Comparison of ENCODE assay signal across 8 cellular contexts in genomic region chr6:30061766-30062458, GRCh38. TPM values are rescaled to one million over a fixed set of nuclear protein-coding genes. Genes with fewer than 3 reads are reported as not detected.
DNase-seq lines count a peak whose midpoint lies in the region; ATAC-seq and TF ChIP-seq lines count a peak whose summit lies in the region.

No MANE protein-coding gene starts in this region.

- H3K36me3 Mint-ChIP-seq in activated CD8-positive, alpha-beta memory T cell treated with anti-CD3 and anti-CD28 coated beads, Interleukin-2, amount 10 ng/mL, durations not matched to agents 7 days and 5 days: peaks cover 27% of the 10 kb centered on the region
- peaks cover 38% of the 10 kb centered on the region for H3K36me3 Mint-ChIP-seq in central memory CD8-positive, alpha-beta T cell (ENCODE audit: insufficient read depth)

- H3K4me1 Mint-ChIP-seq in activated CD8-positive, alpha-beta memory T cell treated with anti-CD3 and anti-CD28 coated beads, Interleukin-2, amount 10 ng/mL, durations not matched to agents 7 days and 5 days: peaks cover 42% of the 10 kb centered on the region
- H3K4me1 Mint-ChIP-seq in central memory CD8-positive, alpha-beta T cell: peaks cover 29% of the 10 kb centered on the region

- H3K4me3 ChIP-seq in left lung: peak overlapping the region; percentile 81 to 82
- H3K4me3 ChIP-seq in subcutaneous abdominal adipose tissue (ENCODE audit: low read depth in 1 of 5, low read length in 5 of 5): peak overlapping the region; percentile 83 to 99 (median 97)

- H3K27ac ChIP-seq in left lung (peak overlapping the region; percentile 91), subcutaneous abdominal adipose tissue (ENCODE audit: low read depth, low read length) (peak overlapping the region; percentile 95)

- H3K9me3 Mint-ChIP-seq in activated CD8-positive, alpha-beta memory T cell treated with anti-CD3 and anti-CD28 coated beads, Interleukin-2, amount 10 ng/mL, durations not matched to agents 7 days and 5 days (ENCODE audit: low read depth): no peaks in the 10 kb centered on the region
- H3K9me3 Mint-ChIP-seq in central memory CD8-positive, alpha-beta T cell: no peaks in the 10 kb centered on the region

- H3K9me3 ChIP-seq in left lung (no peaks in the 10 kb centered on the region), subcutaneous abdominal adipose tissue (ENCODE audit: control insufficient read depth in 5 of 5, low read length in 5 of 5) (no peaks in the 10 kb centered on the region)

- peak overlapping the region; percentile 88 to 98 (median 94) for H3K9ac ChIP-seq in subcutaneous abdominal adipose tissue (ENCODE audit: low read length in 5 of 5)

- peak overlapping the region; percentile 98 for H3K4me3 Mint-ChIP-seq in activated CD8-positive, alpha-beta memory T cell treated with anti-CD3 and anti-CD28 coated beads, Interleukin-2, amount 10 ng/mL, durations not matched to agents 7 days and 5 days
- H3K4me3 Mint-ChIP-seq in central memory CD8-positive, alpha-beta T cell: peak overlapping the region; percentile 89

- DNase-seq in activated CD8-positive, alpha-beta memory T cell treated with anti-CD3 and anti-CD28 coated beads, Interleukin-2, amount 10 ng/mL, durations not matched to agents 7 days and 5 days: peak; percentile 82
- no peak for DNase-seq in activated CD8-positive, alpha-beta memory T cell treated with anti-CD3 and anti-CD28 coated beads for 24 hours
- DNase-seq in RKO (ENCODE audit: low spot score): peak; percentile 62
- DNase-seq in central memory CD8-positive, alpha-beta T cell (ENCODE audit: low spot score in 2 of 2): peak in 1 of 2 donors; percentile 59
- DNase-seq in left lung: no peak
- no peak for DNase-seq in NCI-H1092 treated with DMSO at 0.1 percent for 48 hours (lab: John Stamatoyannopoulos, UW)

- H3K27ac Mint-ChIP-seq in activated CD8-positive, alpha-beta memory T cell treated with anti-CD3 and anti-CD28 coated beads, Interleukin-2, amount 10 ng/mL, durations not matched to agents 7 days and 5 days: peak overlapping the region; percentile 98
- H3K27ac Mint-ChIP-seq in central memory CD8-positive, alpha-beta T cell (ENCODE audit: low read depth): peak overlapping the region; percentile 99

- H3K36me3 ChIP-seq in left lung (peaks cover 0 to 12% of the 10 kb centered on the region in 2 donors), subcutaneous abdominal adipose tissue (ENCODE audit: control insufficient read depth in 5 of 5, insufficient read depth in 5 of 5, low read length in 5 of 5) (peaks cover 3 to 13% (median 11%) of the 10 kb centered on the region in 5 donors)

- TF ChIP-seq CTCF in left lung (IDR thresholded peaks at IDR 0.05): no peak

- CTCF ChIA-PET in activated CD8-positive, alpha-beta memory T cell treated with anti-CD3 and anti-CD28 coated beads, Interleukin-2, amount 10 ng/mL, durations not matched to agents 7 days and 5 days (lab: Charles Lee): interaction anchor here (1.1 to 1.6 kb wide), 3 partner anchors 9 to 391 kb away, joined by 3 to 5 read pairs (median 4); no protein-coding TSS in a partner anchor

- H3K27me3 Mint-ChIP-seq in activated CD8-positive, alpha-beta memory T cell treated with anti-CD3 and anti-CD28 coated beads, Interleukin-2, amount 10 ng/mL, durations not matched to agents 7 days and 5 days: no peaks in the 10 kb centered on the region
- no peaks in the 10 kb centered on the region for H3K27me3 Mint-ChIP-seq in central memory CD8-positive, alpha-beta T cell

- no peaks in the 10 kb centered on the region for H3K27me3 ChIP-seq in left lung
- H3K27me3 ChIP-seq in subcutaneous abdominal adipose tissue (ENCODE audit: control insufficient read depth in 5 of 5, insufficient read depth in 4 of 5, low read length in 5 of 5): no peaks in the 10 kb centered on the region

- H3K4me1 ChIP-seq in left lung: peaks cover 15 to 49% of the 10 kb centered on the region in 2 donors
- peaks cover 23 to 38% (median 33%) of the 10 kb centered on the region in 5 donors for H3K4me1 ChIP-seq in subcutaneous abdominal adipose tissue (ENCODE audit: control insufficient read depth in 5 of 5, insufficient read depth in 5 of 5, low read length in 5 of 5)

- ATAC-seq in activated CD8-positive, alpha-beta memory T cell treated with anti-CD3 and anti-CD28 coated beads, Interleukin-2, amount 10 ng/mL, durations not matched to agents 7 days and 5 days: peak; percentile 54
- ATAC-seq in HG02763 (IDR thresholded peaks at IDR 0.05; ENCODE audit: unreplicated experiment): peak; percentile 12
- ATAC-seq in central memory CD8-positive, alpha-beta T cell (replicated peaks; ENCODE audit: extremely low read depth, poor library complexity, severe bottlenecking): peak; percentile 71
- ATAC-seq in left lung: peak; percentile 34

- intact Hi-C loops in left lung (cut with DNase I): no loop called here

RNA-seq across cellular contexts. Expression of gene POLR1H, which starts 0.8 kb away (rescaled TPM):
- total RNA-seq in activated CD8-positive, alpha-beta memory T cell treated with anti-CD3 and anti-CD28 coated beads, Interleukin-2, amount 10 ng/mL, durations not matched to agents 7 days and 5 days: 10 to 100 TPM; 49.6 to 53.8 TPM
- 10 to 100 TPM; 21.3 to 24.7 TPM for total RNA-seq in left lung

RNA-seq across cellular contexts. Expression of gene PPP1R11, which starts 5.1 kb away (rescaled TPM):
- 10 to 100 TPM; 49.5 to 50.4 TPM for total RNA-seq in activated CD8-positive, alpha-beta memory T cell treated with anti-CD3 and anti-CD28 coated beads, Interleukin-2, amount 10 ng/mL, durations not matched to agents 7 days and 5 days
- 10 to 100 TPM; 57.0 to 60.0 TPM for total RNA-seq in left lung

RNA-seq across cellular contexts. Expression of gene RNF39, which starts 13.7 kb away (rescaled TPM):
- not detected for total RNA-seq in activated CD8-positive, alpha-beta memory T cell treated with anti-CD3 and anti-CD28 coated beads, Interleukin-2, amount 10 ng/mL, durations not matched to agents 7 days and 5 days
- total RNA-seq in left lung: 1 to 10 TPM; 2.7 to 3.2 TPM

RNA-seq across cellular contexts. Expression of gene TRIM31, which starts 51.0 kb away (rescaled TPM):
- not detected for total RNA-seq in activated CD8-positive, alpha-beta memory T cell treated with anti-CD3 and anti-CD28 coated beads, Interleukin-2, amount 10 ng/mL, durations not matched to agents 7 days and 5 days
- total RNA-seq in left lung: under 1 TPM; 0.39 to 0.99 TPM

Comparison
In these comparisons a context has a peak if more than half of its experiments do, and no peak if none do; other contexts are left out.
1. DNase-seq: peak in activated CD8-positive, alpha-beta memory T cell treated with anti-CD3 and anti-CD28 coated beads, Interleukin-2, amount 10 ng/mL, durations not matched to agents 7 days and 5 days (single experiment) and RKO (single experiment); none in activated CD8-positive, alpha-beta memory T cell treated with anti-CD3 and anti-CD28 coated beads for 24 hours (single experiment), left lung (0 of 2) and NCI-H1092 treated with DMSO at 0.1 percent for 48 hours (single experiment).
2. ATAC-seq: peak in every context shown above with its lines; median percentile 71 in central memory CD8-positive, alpha-beta T cell; 54 in activated CD8-positive, alpha-beta memory T cell treated with anti-CD3 and anti-CD28 coated beads, Interleukin-2, amount 10 ng/mL, durations not matched to agents 7 days and 5 days; 34 in left lung; 12 in HG02763.